ENCODE assay signal across 1 cellular context in genomic region chr6:39344821-39345280, GRCh38.
TF ChIP-seq lines count a peak whose summit lies in the region.

No MANE protein-coding gene starts in this region.

TF ChIP-seq in HCT116, 20 proteins besides CTCF, POLR2A, EP300 and RAD21 (continued from another document):
- TF ChIP-seq ZBTB33 (IDR thresholded peaks at IDR 0.05; ENCODE audit: extremely low read depth, insufficient replicate concordance, low read length), result no peak
- no peak for TF ChIP-seq EGR1 (IDR thresholded peaks at IDR 0.05; ENCODE audit: low read depth)
- TF ChIP-seq CBX3 (IDR thresholded peaks at IDR 0.05; ENCODE audit: low read depth), result no peak
- TF ChIP-seq FOSL1 (IDR thresholded peaks at IDR 0.05; ENCODE audit: low read depth), result no peak
- TF ChIP-seq ATF3 (IDR thresholded peaks at IDR 0.05), result no peak
- no peak for TF ChIP-seq EZH2 (IDR thresholded peaks at IDR 0.05)
- no peak for TF ChIP-seq SP1 (IDR thresholded peaks at IDR 0.05; ENCODE audit: low read depth)
